ENCODE assay signal across 1 cellular context in genomic region chr2:6960659-6961058, GRCh38.
TF ChIP-seq lines count a peak whose summit lies in the region.

No MANE protein-coding gene starts in this region.

TF ChIP-seq in IMR-90, 13 proteins besides CTCF, POLR2A, EP300 and RAD21 (continued from another document):
- TF ChIP-seq ELK1 (IDR thresholded peaks at IDR 0.05; ENCODE audit: borderline replicate concordance, low read depth, low read length), result no peak
- no peak for TF ChIP-seq RFX5 (IDR thresholded peaks at IDR 0.05; ENCODE audit: low read depth, low read length)
